ENCODE assay signal across 10 cellular contexts in the genomic region with DNA sequence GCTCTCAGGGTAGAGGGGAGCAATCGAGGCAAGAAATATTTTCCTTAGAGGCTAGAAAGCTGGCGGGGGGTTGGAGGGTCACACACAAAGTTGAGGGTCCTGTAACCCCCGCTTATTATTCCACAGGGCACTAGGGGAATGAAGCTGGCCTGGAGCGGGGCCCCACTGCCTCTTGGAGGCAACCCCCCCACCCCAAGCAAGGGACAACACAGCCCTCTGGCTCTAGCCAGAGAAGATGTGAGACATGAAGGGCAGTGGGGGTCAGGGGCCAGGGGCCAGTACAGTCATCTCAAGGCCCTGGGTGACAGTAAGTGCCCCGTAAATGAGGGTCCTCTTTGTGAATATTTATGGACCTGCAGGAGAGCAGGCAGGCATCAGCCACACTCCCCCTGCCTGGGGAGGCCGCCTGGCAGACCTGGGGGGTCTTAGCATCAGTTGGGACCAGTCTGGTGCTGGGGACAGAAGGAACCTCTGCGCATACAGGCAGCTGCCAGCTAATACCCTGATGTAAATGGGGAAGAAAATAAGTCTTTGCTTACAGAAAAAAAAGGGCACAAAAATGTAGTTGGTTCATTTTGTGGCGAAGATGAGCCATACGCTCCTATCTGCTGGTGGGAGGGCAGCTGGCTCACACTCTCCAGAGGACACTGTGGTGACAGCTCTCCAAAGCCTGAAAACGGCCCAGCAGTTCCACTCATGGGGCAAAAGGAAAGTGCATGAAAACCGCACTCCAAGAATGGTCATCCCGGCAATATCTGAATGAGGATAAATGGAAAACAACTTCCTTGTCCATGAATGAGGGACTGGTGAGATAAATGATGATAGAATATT. TPM values are rescaled to one million over a fixed set of nuclear protein-coding genes. Genes with fewer than 3 reads are reported as not detected.
DNase-seq lines count a peak whose midpoint lies in the region; ATAC-seq and TF ChIP-seq lines count a peak whose summit lies in the region.
"Had no signal": no experiment of that assay in that cellular context is flagged by ENCODE, and none has a peak within 500 bp of the region (broad histone marks: within the 10 kb centered on the region; RNA-seq: fewer than 3 reads in every experiment).

No MANE protein-coding gene starts in this region.

- H3K4me1 Mint-ChIP-seq in CD14-positive monocyte (peaks cover 99% of the 10 kb centered on the region), IgD-negative memory B cell (peaks cover 16 to 19% (median 18%) of the 10 kb centered on the region in 3 donors)

- H4K20me1 ChIP-seq in osteoblast (ENCODE audit: insufficient read depth, low read length): peaks cover 6% of the 10 kb centered on the region

- no peaks in the 10 kb centered on the region for H3K36me3 ChIP-seq in osteoblast (ENCODE audit: insufficient read depth, low read length)
- H3K36me3 ChIP-seq: ovary had no signal

- no peaks in the 10 kb centered on the region for H3K27me3 ChIP-seq in osteoblast (ENCODE audit: insufficient read depth, low read length)
- H3K27me3 ChIP-seq in foreskin keratinocyte: no peaks in the 10 kb centered on the region
- H3K27me3 ChIP-seq: ovary had no signal

- H3K27ac ChIP-seq in osteoblast (ENCODE audit: low read depth, low read length) (peak overlapping the region; percentile 45), foreskin keratinocyte (no peak overlapping the region)

- H3K4me2 ChIP-seq in osteoblast (ENCODE audit: insufficient read depth, low read length): peak overlapping the region; percentile 91

- DNase-seq in CD14-positive monocyte (ENCODE audit: low spot score) (peak; percentile 48), amniotic epithelial cell (ENCODE audit: low read depth) (peak; percentile 33), osteoblast (ENCODE audit: insufficient read length, low spot score, missing footprints) (peak; percentile 94), NCI-H2107 (lab: John Stamatoyannopoulos, UW) (no peak), foreskin keratinocyte (no peak)
- DNase-seq: ovary had no signal

- peak overlapping the region; percentile 48 to 54 for H3K4me3 Mint-ChIP-seq in CD14-positive monocyte
- peak overlapping the region; percentile 2 to 72 (median 58) for H3K4me3 Mint-ChIP-seq in IgD-negative memory B cell
- H3K4me3 Mint-ChIP-seq: type B pancreatic cell had no signal

- H3K27ac Mint-ChIP-seq in CD14-positive monocyte (peak overlapping the region; percentile 79 to 92 (median 85)), IgD-negative memory B cell (no peak overlapping the region)

- H3K9me3 ChIP-seq in osteoblast (ENCODE audit: low read depth, low read length): no peaks in the 10 kb centered on the region
- H3K9me3 ChIP-seq: ovary had no signal

- H3K36me3 Mint-ChIP-seq in CD14-positive monocyte (peaks cover 3 to 12% of the 10 kb centered on the region in 2 donors), IgD-negative memory B cell (peaks cover 2% of the 10 kb centered on the region)

- TF ChIP-seq CTCF in CD14-positive monocyte (IDR thresholded peaks at IDR 0.05) (no peak), osteoblast (IDR thresholded peaks at IDR 0.05; ENCODE audit: extremely low read depth, low read depth, low read length) (no peak), foreskin keratinocyte (conservative IDR thresholded peaks at IDR 0.05) (no peak)

- H3K4me1 ChIP-seq in osteoblast (ENCODE audit: insufficient read depth, low read length) (peaks cover 22% of the 10 kb centered on the region), foreskin keratinocyte (no peaks in the 10 kb centered on the region)

- ATAC-seq in foreskin keratinocyte (no peak), GM19023 (IDR thresholded peaks at IDR 0.05; ENCODE audit: unreplicated experiment) (no peak), GM18858 (IDR thresholded peaks at IDR 0.05; ENCODE audit: unreplicated experiment) (no peak)

- H3K4me3 ChIP-seq in osteoblast (ENCODE audit: insufficient read depth, low read length): peak overlapping the region; percentile 68
- H3K4me3 ChIP-seq: ovary had no signal

- intact Hi-C loops in CD14-positive monocyte (cut with micrococcal nuclease): no loop called here

- H3K79me2 ChIP-seq in osteoblast (ENCODE audit: insufficient read depth, low read length): peaks cover 2% of the 10 kb centered on the region

- peak overlapping the region; percentile 37 for H2AFZ ChIP-seq in osteoblast (ENCODE audit: low read length)

- H3K27me3 Mint-ChIP-seq in CD14-positive monocyte (ENCODE audit: low read depth in 3 of 3) (no peaks in the 10 kb centered on the region), IgD-negative memory B cell (no peaks in the 10 kb centered on the region)
- H3K27me3 Mint-ChIP-seq: type B pancreatic cell had no signal

- H3K9me3 Mint-ChIP-seq in CD14-positive monocyte (peaks cover 0 to 6% (median 0%) of the 10 kb centered on the region in 7 donors), IgD-negative memory B cell (no peaks in the 10 kb centered on the region)
- H3K9me3 Mint-ChIP-seq: type B pancreatic cell had no signal

RNA-seq across cellular contexts. Expression of gene SPATA2, which starts 21.9 kb away (rescaled TPM):
- polyA plus RNA-seq in CD14-positive monocyte (1 to 10 TPM; 1.9 to 3.9 TPM), IgD-negative memory B cell (7.1 TPM), foreskin keratinocyte (4.6 and 5.0 TPM in 2 replicates)
- total RNA-seq in osteoblast (3.2 and 3.3 TPM in 2 replicates), foreskin keratinocyte (5.6 and 5.7 TPM in 2 replicates)

RNA-seq across cellular contexts. Expression of gene RNF114, which starts 42.7 kb away (rescaled TPM):
- polyA plus RNA-seq in CD14-positive monocyte: 100 to 1,000 TPM; 146 to 164 TPM
- 119 TPM for polyA plus RNA-seq in IgD-negative memory B cell
- 46.9 and 78.5 TPM in 2 replicates for total RNA-seq in osteoblast
- total RNA-seq in foreskin keratinocyte: 44.1 and 50.9 TPM in 2 replicates
- 54.6 and 57.7 TPM in 2 replicates for polyA plus RNA-seq in foreskin keratinocyte

Comparison
In these comparisons a context has a peak if more than half of its experiments do, and no peak if none do; other contexts are left out.
1. DNase-seq: peak in CD14-positive monocyte (single experiment), amniotic epithelial cell (single experiment) and osteoblast (single experiment); none in NCI-H2107 (single experiment) and foreskin keratinocyte (0 of 2).
2. H3K27ac Mint-ChIP-seq: peak in CD14-positive monocyte (7 of 7); none in IgD-negative memory B cell (0 of 3).